Comparison of ENCODE assay signal across 8 cellular contexts in genomic region chr14:92106095-92106937, GRCh38. TPM values are rescaled to one million over a fixed set of nuclear protein-coding genes. Genes with fewer than 3 reads are reported as not detected.
A peak's percentile ranks its signal among the peaks of the same experiment; 100 is the strongest.
DNase-seq lines count a peak whose midpoint lies in the region; ATAC-seq and TF ChIP-seq lines count a peak whose summit lies in the region.

TSS of gene ATXN3 (minus strand) at chr14:92106582. CDS start at chr14:92106552, 30 bp downstream.

- TF ChIP-seq CTCF in ascending aorta (IDR thresholded peaks at IDR 0.05) = peak; percentile 62 to 83 (median 79)

- intact Hi-C loops in T-helper 2 cell treated with Interferon-gamma antibody and Interleukin-4, amounts not matched to agents 100 ng/mL and 5 ng/mL, for 36 hours (cut with micrococcal nuclease) = loop anchor here (1.0 to 10.0 kb wide), 7 partner anchors 15 to 1709 kb away; partner anchors contain the start of genes CALM1, CPSF2, NDUFB1 and PPP4R3A
- intact Hi-C loops in ascending aorta (cut with DNase I) (loop anchor here (1.0 to 10.0 kb wide), 5 partner anchors 15 to 594 kb away; partner anchors contain the start of genes CPSF2, NDUFB1, PPP4R3A and TRIP11), aorta (cut with DNase I) (no loop called here)

- H3K27ac ChIP-seq in ascending aorta (peak within 1 kb of the TSS; percentile 93), rectal smooth muscle tissue (ENCODE audit: low read depth, low read length) (peak within 1 kb of the TSS; percentile 95), aorta (ENCODE audit: low read depth in 1 of 2, low read length in 2 of 2) (peak within 1 kb of the TSS in 1 of 2 donors; percentile 99)

- H3K4me3 ChIP-seq in ascending aorta = peak within 1 kb of the TSS; percentile 89 to 90
- peak within 1 kb of the TSS; percentile 96 for H3K4me3 ChIP-seq in rectal smooth muscle tissue (ENCODE audit: low read length)
- peak within 1 kb of the TSS; percentile 87 to 98 for H3K4me3 ChIP-seq in aorta (ENCODE audit: low read length in 2 of 2)

- H3K27me3 ChIP-seq in ascending aorta (no peaks in the 10 kb centered on the region), rectal smooth muscle tissue (ENCODE audit: control insufficient read depth, insufficient read depth, low read length) (no peaks in the 10 kb centered on the region), aorta (ENCODE audit: control insufficient read depth in 1 of 2, insufficient read depth in 2 of 2, low read length in 1 of 2) (no peaks in the 10 kb centered on the region)

- ATAC-seq in GM18499 (IDR thresholded peaks at IDR 0.05; ENCODE audit: insufficient read depth, unreplicated experiment) (peak; percentile 70), HG02943 (IDR thresholded peaks at IDR 0.05; ENCODE audit: low read depth, unreplicated experiment) (peak; percentile 80), aorta (ENCODE audit: low FRiP score) (peak; percentile 97)

- WGBS in aorta, 2 donors = 1% methylated on average over 43 to 66 of the region's 66 CpGs

- H3K9me3 ChIP-seq in ascending aorta (no peaks in the 10 kb centered on the region), aorta (ENCODE audit: control insufficient read depth, low read length) (no peaks in the 10 kb centered on the region)

- H3K9ac ChIP-seq in rectal smooth muscle tissue (ENCODE audit: low read length) = peak within 1 kb of the TSS; percentile 78

- H3K36me3 ChIP-seq in ascending aorta (no peaks in the 10 kb centered on the region), rectal smooth muscle tissue (ENCODE audit: control insufficient read depth, insufficient read depth, low read length) (no peaks in the 10 kb centered on the region), aorta (ENCODE audit: control insufficient read depth in 1 of 2, insufficient read depth in 2 of 2, low read length in 1 of 2) (no peaks in the 10 kb centered on the region)

- DNase-seq in NCI-H187 treated with DMSO at 0.1 percent for 48 hours (lab: John Stamatoyannopoulos, UW) (peak; percentile 94), ascending aorta (ENCODE audit: low spot score in 2 of 2) (peak; percentile 90 to 98), hepatic stellate cell (ENCODE audit: low spot score) (peak; percentile 98), aorta (peak; percentile 98 to 99)

- H3K4me1 ChIP-seq in ascending aorta = peaks cover 4 to 15% of the 10 kb centered on the region in 2 donors
- peaks cover 4% of the 10 kb centered on the region for H3K4me1 ChIP-seq in rectal smooth muscle tissue (ENCODE audit: control insufficient read depth, insufficient read depth, low read length)
- peaks cover 0 to 2% of the 10 kb centered on the region in 2 donors for H3K4me1 ChIP-seq in aorta (ENCODE audit: control insufficient read depth in 1 of 2, insufficient read depth in 2 of 2, low read length in 2 of 2)

RNA-seq across cellular contexts. Expression of gene ATXN3, which starts in this region (rescaled TPM):
- total RNA-seq in T-helper 2 cell treated with Interferon-gamma antibody and Interleukin-4, amounts not matched to agents 100 ng/mL and 5 ng/mL, for 36 hours = 23.4 and 24.0 TPM in 2 replicates
- 90.4 TPM for total RNA-seq in ascending aorta
- total RNA-seq in aorta = 10 to 100 TPM; 49.4 to 59.0 TPM
- 10 to 100 TPM; 18.9 to 30.2 TPM for polyA plus RNA-seq in aorta

Comparison
In these comparisons a context has a peak if more than half of its experiments do, and no peak if none do; other contexts are left out.
1. intact Hi-C loops: an anchor here in T-helper 2 cell treated with Interferon-gamma antibody and Interleukin-4, amounts not matched to agents 100 ng/mL and 5 ng/mL, for 36 hours (1.0 to 10.0 kb wide) and ascending aorta (1.0 to 10.0 kb wide); none called in aorta.